In the genomic region with DNA sequence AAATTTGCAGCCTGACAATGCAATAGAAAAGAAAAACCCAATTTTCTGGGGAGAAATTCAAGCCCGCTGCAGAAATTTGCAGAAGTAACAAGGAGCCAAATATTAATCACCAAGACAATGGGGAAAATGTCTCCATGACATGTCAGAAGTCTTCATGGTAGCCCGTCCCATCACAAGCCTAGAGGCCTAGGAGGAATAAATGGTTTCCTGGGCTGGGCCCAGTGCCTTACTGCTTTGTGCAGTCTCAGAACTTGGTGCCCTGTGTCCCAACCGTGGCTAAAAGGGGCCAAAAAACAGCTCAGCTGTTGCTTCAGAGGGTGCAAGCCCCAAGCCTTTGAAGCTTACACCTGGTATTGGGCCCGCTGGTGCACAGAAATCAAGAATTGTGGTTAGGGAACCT, we compare ENCODE assay signal across 6 cellular contexts.
"Had no signal": no experiment of that assay in that cellular context is flagged by ENCODE, and none has a peak within 500 bp of the region (broad histone marks: within the 10 kb centered on the region; RNA-seq: fewer than 3 reads in every experiment).

No MANE protein-coding gene starts in this region.

- H3K4me3 ChIP-seq: K562 had no signal

- H3K27ac ChIP-seq: HL-60, KMS-11 had no signal

- DNase-seq: IMR-90, KBM-7, KG1 had no signal
